ENCODE assay signal across 8 cellular contexts in genomic region chr11:62664405-62665074, GRCh38. TPM values are rescaled to one million over a fixed set of nuclear protein-coding genes. Genes with fewer than 3 reads are reported as not detected.
A peak's percentile ranks its signal among the peaks of the same experiment; 100 is the strongest.
DNase-seq lines count a peak whose midpoint lies in the region; ATAC-seq and TF ChIP-seq lines count a peak whose summit lies in the region.

No MANE protein-coding gene starts in this region.

- H3K4me2 ChIP-seq in GM23338 (peak overlapping the region; percentile 97), SU-DHL-6 (ENCODE audit: low read depth, low read length, poor library complexity, severe bottlenecking) (peak overlapping the region; percentile 80)

- H2AFZ ChIP-seq in GM23338 (peak overlapping the region; percentile 93), SU-DHL-6 (ENCODE audit: low read depth, low read length, severe bottlenecking) (peak overlapping the region; percentile 61)

- ATAC-seq in GM23338 (peak; percentile 66), left lung (peak; percentile 59)
- peak; percentile 57 for ATAC-seq in stimulated activated effector memory CD8-positive, alpha-beta T cell treated with anti-CD3 and anti-CD28 coated beads, Interleukin-12 subunit alpha, Interleukin-12 subunit beta, amount 100 ng/mL, for 72 hours

- H3K4me3 ChIP-seq in GM12864 (ENCODE audit: low read depth, low read length) = peak overlapping the region; percentile 69
- H3K4me3 ChIP-seq in GM23338 = peak overlapping the region; percentile 99
- H3K4me3 ChIP-seq in LNCaP clone FGC (ENCODE audit: low read depth, low read length) = peak overlapping the region; percentile 97
- peak overlapping the region; percentile 89 for H3K4me3 ChIP-seq in SU-DHL-6 (ENCODE audit: insufficient read depth, low read length, poor library complexity, severe bottlenecking)
- peak overlapping the region; percentile 86 to 90 for H3K4me3 ChIP-seq in left lung

- H3K36me3 ChIP-seq in GM23338 (ENCODE audit: insufficient read depth) = peaks cover 20% of the 10 kb centered on the region
- peaks cover 15% of the 10 kb centered on the region for H3K36me3 ChIP-seq in SU-DHL-6 (ENCODE audit: low read length)
- peaks cover 0 to 42% of the 10 kb centered on the region in 2 donors for H3K36me3 ChIP-seq in left lung

- H3K27me3 ChIP-seq in GM23338 (ENCODE audit: insufficient read depth) (no peaks in the 10 kb centered on the region), SU-DHL-6 (ENCODE audit: low read length) (no peaks in the 10 kb centered on the region), left lung (no peaks in the 10 kb centered on the region)

- peak overlapping the region; percentile 95 for H3K9ac ChIP-seq in SU-DHL-6 (ENCODE audit: low read length)

- H3K4me3 Mint-ChIP-seq in GM23338 = peak overlapping the region; percentile 98
- H3K4me3 Mint-ChIP-seq in stimulated activated effector memory CD8-positive, alpha-beta T cell treated with anti-CD3 and anti-CD28 coated beads, Interleukin-12 subunit alpha, Interleukin-12 subunit beta, amount 100 ng/mL, for 72 hours = peak overlapping the region; percentile 95

- H3K27ac ChIP-seq in GM23338 (ENCODE audit: low read depth) = peak overlapping the region; percentile 98
- peak overlapping the region; percentile 92 for H3K27ac ChIP-seq in SU-DHL-6 (ENCODE audit: low read depth, low read length)
- H3K27ac ChIP-seq in left lung = peak overlapping the region; percentile 89 to 94

- no peaks in the 10 kb centered on the region; the same call in 2 of the 3 replicates for H3K9me3 Mint-ChIP-seq in GM23338
- no peaks in the 10 kb centered on the region for H3K9me3 Mint-ChIP-seq in stimulated activated effector memory CD8-positive, alpha-beta T cell treated with anti-CD3 and anti-CD28 coated beads, Interleukin-12 subunit alpha, Interleukin-12 subunit beta, amount 100 ng/mL, for 72 hours

- TF ChIP-seq CTCF in GM12864 (IDR thresholded peaks at IDR 0.05; ENCODE audit: low read depth, low read length, missing control alignments) (no peak), GM23338 (conservative IDR thresholded peaks at IDR 0.05; ENCODE audit: low read depth in 2 of 2) (no peak), LNCaP clone FGC (IDR thresholded peaks at IDR 0.05; ENCODE audit: control insufficient read depth, extremely low read depth, insufficient read depth) (no peak), SU-DHL-6 (IDR thresholded peaks at IDR 0.05; ENCODE audit: insufficient read depth, low read length, poor library complexity, severe bottlenecking) (no peak), left lung (IDR thresholded peaks at IDR 0.05) (no peak)

- H3K4me1 ChIP-seq in GM23338 (ENCODE audit: insufficient read depth) = peaks cover 20% of the 10 kb centered on the region
- peaks cover 14 to 52% of the 10 kb centered on the region in 2 donors for H3K4me1 ChIP-seq in left lung

- peaks cover 51% of the 10 kb centered on the region for H3K79me2 ChIP-seq in GM23338 (replicated peaks; ENCODE audit: insufficient read depth)
- H3K79me2 ChIP-seq in SU-DHL-6 (ENCODE audit: insufficient read depth, low read length) = peaks cover 43% of the 10 kb centered on the region

- DNase-seq in GM12864 (ENCODE audit: low read depth) (no peak), GM23338 (ENCODE audit: low spot score) (peak; percentile 88), LNCaP clone FGC (ENCODE audit: low read depth) (no peak), cerebellar cortex (ENCODE audit: low spot score) (peak; percentile 69), left lung (peak; percentile 28 to 60), Ammon's horn (ENCODE audit: low spot score) (no peak)
- DNase-seq in stimulated activated effector memory CD8-positive, alpha-beta T cell treated with anti-CD3 and anti-CD28 coated beads, Interleukin-12 subunit alpha, Interleukin-12 subunit beta, amount 100 ng/mL, for 72 hours (ENCODE audit: low spot score in 2 of 2) = no peak

- H3F3A ChIP-seq in GM23338 (replicated peaks; ENCODE audit: low read depth) = peaks cover 59% of the 10 kb centered on the region
- H3F3A ChIP-seq in SU-DHL-6 (ENCODE audit: insufficient read depth) = peaks cover 45% of the 10 kb centered on the region

- intact Hi-C loops in left lung (cut with DNase I) = no loop called here

- H3K27ac Mint-ChIP-seq in GM23338 = peak overlapping the region; percentile 98
- peak overlapping the region; percentile 97 for H3K27ac Mint-ChIP-seq in stimulated activated effector memory CD8-positive, alpha-beta T cell treated with anti-CD3 and anti-CD28 coated beads, Interleukin-12 subunit alpha, Interleukin-12 subunit beta, amount 100 ng/mL, for 72 hours

- H3K27me3 Mint-ChIP-seq in GM23338 (ENCODE audit: insufficient read depth, low read depth, poor library complexity) = peaks cover 13% of the 10 kb centered on the region

- peaks cover 17% of the 10 kb centered on the region for H3K4me1 Mint-ChIP-seq in GM23338
- H3K4me1 Mint-ChIP-seq in stimulated activated effector memory CD8-positive, alpha-beta T cell treated with anti-CD3 and anti-CD28 coated beads, Interleukin-12 subunit alpha, Interleukin-12 subunit beta, amount 100 ng/mL, for 72 hours = peaks cover 32% of the 10 kb centered on the region

- H3K9me3 ChIP-seq in SU-DHL-6 (ENCODE audit: insufficient read depth, low read length) (no peaks in the 10 kb centered on the region), left lung (no peaks in the 10 kb centered on the region)

- H3K9me2 ChIP-seq in GM23338 (ENCODE audit: insufficient read depth) (no peaks in the 10 kb centered on the region), SU-DHL-6 (replicated peaks; ENCODE audit: insufficient read depth, low read length) (no peaks in the 10 kb centered on the region)

- peaks cover 56% of the 10 kb centered on the region for H3K36me3 Mint-ChIP-seq in GM23338 (ENCODE audit: low read depth)
- peaks cover 90% of the 10 kb centered on the region for H3K36me3 Mint-ChIP-seq in stimulated activated effector memory CD8-positive, alpha-beta T cell treated with anti-CD3 and anti-CD28 coated beads, Interleukin-12 subunit alpha, Interleukin-12 subunit beta, amount 100 ng/mL, for 72 hours

- peaks cover 15% of the 10 kb centered on the region for H4K20me1 ChIP-seq in GM23338 (replicated peaks; ENCODE audit: insufficient read depth)
- no peaks in the 10 kb centered on the region for H4K20me1 ChIP-seq in SU-DHL-6 (ENCODE audit: low read depth, low read length)

TF ChIP-seq in GM23338, 12 proteins besides CTCF, POLR2A, EP300 and RAD21 (continues in another document):
- no peak for TF ChIP-seq STAT1 (IDR thresholded peaks at IDR 0.05; ENCODE audit: unreplicated experiment)
- TF ChIP-seq CREB1 (CRISPR knock-in tag; IDR thresholded peaks at IDR 0.05; ENCODE audit: low read depth) = no peak
- TF ChIP-seq ETS1 (IDR thresholded peaks at IDR 0.05) = no peak; the same call in 1 of the 2 replicates
- no peak for TF ChIP-seq EZH2 (IDR thresholded peaks at IDR 0.05; ENCODE audit: low read depth, unreplicated experiment)
- no peak for TF ChIP-seq REST (IDR thresholded peaks at IDR 0.05; ENCODE audit: unreplicated experiment)

RNA-seq across cellular contexts. Expression of gene C11orf98, which starts 0.5 kb away (rescaled TPM):
- total RNA-seq in GM23338 (2014; rRNA removed; shearing (Covaris generic)) = 110 and 132 TPM in 2 replicates
- polyA plus RNA-seq in GM23338 (2016; fragmentation: Nextera tagmentation; extraction: Ambion mirVana) = 479 and 507 TPM in 2 replicates
- total RNA-seq in left lung = 10 to 100 TPM; 46.2 to 65.5 TPM

RNA-seq across cellular contexts. Expression of gene CSKMT, which starts 0.6 kb away (rescaled TPM):
- total RNA-seq in GM23338 (2014; rRNA removed; shearing (Covaris generic)) = 8.0 and 26.4 TPM in 2 replicates
- polyA plus RNA-seq in GM23338 (2016; fragmentation: Nextera tagmentation; extraction: Ambion mirVana) = 25.6 and 30.0 TPM in 2 replicates
- total RNA-seq in left lung = 10 to 100 TPM; 12.8 to 21.8 TPM

RNA-seq across cellular contexts. Expression of gene UQCC3, which starts 6.9 kb away (rescaled TPM):
- 13.0 and 15.9 TPM in 2 replicates for total RNA-seq in GM23338 (2014; rRNA removed; shearing (Covaris generic))
- polyA plus RNA-seq in GM23338 (2016; fragmentation: Nextera tagmentation; extraction: Ambion mirVana) = 53.9 and 54.7 TPM in 2 replicates
- total RNA-seq in left lung = 1 to 10 TPM; 6.6 to 6.7 TPM

RNA-seq across cellular contexts. Expression of gene LBHD1, which starts 7.5 kb away (rescaled TPM):
- 2.8 TPM in 2 replicates for total RNA-seq in GM23338 (2014; rRNA removed; shearing (Covaris generic))
- polyA plus RNA-seq in GM23338 (2016; fragmentation: Nextera tagmentation; extraction: Ambion mirVana) = 1.5 and 2.9 TPM in 2 replicates
- total RNA-seq in left lung = 1 to 10 TPM; 6.0 to 8.2 TPM

RNA-seq across cellular contexts. Expression of gene INTS5, which starts 11.4 kb away (rescaled TPM):
- total RNA-seq in GM23338 (2014; rRNA removed; shearing (Covaris generic)) = 33.4 and 37.2 TPM in 2 replicates
- 5.7 TPM in 2 replicates for polyA plus RNA-seq in GM23338 (2016; fragmentation: Nextera tagmentation; extraction: Ambion mirVana)
- 10 to 100 TPM; 24.2 to 27.1 TPM for total RNA-seq in left lung

Comparison
In these comparisons a context has a peak if more than half of its experiments do, and no peak if none do; other contexts are left out.
1. DNase-seq: peak in GM23338 (single experiment), cerebellar cortex (single experiment) and left lung (2 of 2); none in GM12864 (single experiment), LNCaP clone FGC (single experiment), stimulated activated effector memory CD8-positive, alpha-beta T cell treated with anti-CD3 and anti-CD28 coated beads, Interleukin-12 subunit alpha, Interleukin-12 subunit beta, amount 100 ng/mL, for 72 hours (0 of 2) and Ammon's horn (single experiment).
2. Peak in every context shown above with its lines, with median percentiles within 50 percentile points of each other: H3K4me3 ChIP-seq, ATAC-seq and H3K27ac ChIP-seq.